34 cellular contexts compared by ENCODE assay signal in genomic region chr3:70532806-70533205, GRCh38.
"Had no signal": no experiment of that assay in that cellular context is flagged by ENCODE, and none has a peak within 500 bp of the region (broad histone marks: within the 10 kb centered on the region; RNA-seq: fewer than 3 reads in every experiment).

No MANE protein-coding gene starts in this region.

- H3K27ac Mint-ChIP-seq: activated CD4-positive, alpha-beta memory T cell treated with anti-CD3 and anti-CD28 coated beads, Interleukin-2, amount 10 ng/mL, durations not matched to agents 7 days and 5 days; activated CD8-positive, alpha-beta memory T cell treated with anti-CD3 and anti-CD28 coated beads, Interleukin-2, amount 10 ng/mL, durations not matched to agents 7 days and 5 days; activated naive CD8-positive, alpha-beta T cell treated with anti-CD3 and anti-CD28 coated beads for 36 hours; activated T-helper 17 cell treated with anti-CD3 and anti-CD28 coated beads, Interleukin-2, amount 50 U/mL, for 72 hours had no signal

- H3K4me3 ChIP-seq: cardiac muscle cell, PC-9 had no signal

- FAIRE-seq: RCC 7860 had no signal

- H3K27ac ChIP-seq: cardiac muscle cell, KMS-11, PC-9, VCaP had no signal

- H3K4me3 Mint-ChIP-seq: activated CD4-positive, alpha-beta memory T cell treated with anti-CD3 and anti-CD28 coated beads, Interleukin-2, amount 10 ng/mL, durations not matched to agents 7 days and 5 days; activated CD8-positive, alpha-beta memory T cell treated with anti-CD3 and anti-CD28 coated beads, Interleukin-2, amount 10 ng/mL, durations not matched to agents 7 days and 5 days; activated naive CD8-positive, alpha-beta T cell treated with anti-CD3 and anti-CD28 coated beads for 36 hours; activated T-helper 17 cell treated with anti-CD3 and anti-CD28 coated beads, Interleukin-2, amount 50 U/mL, for 72 hours; central memory CD8-positive, alpha-beta T cell had no signal

- H2AFZ ChIP-seq: PC-9 had no signal

- H3K27me3 ChIP-seq: cardiac muscle cell had no signal

- H3K4me1 Mint-ChIP-seq: activated CD4-positive, alpha-beta memory T cell treated with anti-CD3 and anti-CD28 coated beads, Interleukin-2, amount 10 ng/mL, durations not matched to agents 7 days and 5 days; activated CD8-positive, alpha-beta memory T cell treated with anti-CD3 and anti-CD28 coated beads, Interleukin-2, amount 10 ng/mL, durations not matched to agents 7 days and 5 days; activated naive CD8-positive, alpha-beta T cell treated with anti-CD3 and anti-CD28 coated beads for 36 hours; activated T-helper 17 cell treated with anti-CD3 and anti-CD28 coated beads, Interleukin-2, amount 50 U/mL, for 72 hours; central memory CD8-positive, alpha-beta T cell had no signal

- H3K36me3 Mint-ChIP-seq: activated CD8-positive, alpha-beta memory T cell treated with anti-CD3 and anti-CD28 coated beads, Interleukin-2, amount 10 ng/mL, durations not matched to agents 7 days and 5 days; activated naive CD8-positive, alpha-beta T cell treated with anti-CD3 and anti-CD28 coated beads for 36 hours had no signal

- DNase-seq: activated CD4-positive, alpha-beta memory T cell treated with anti-CD3 and anti-CD28 coated beads, Interleukin-2, amount 10 ng/mL, durations not matched to agents 7 days and 5 days; activated CD4-positive, alpha-beta T cell treated with anti-CD3 and anti-CD28 coated beads for 1 hour; activated CD4-positive, alpha-beta T cell treated with anti-CD3 and anti-CD28 coated beads for 48 hours; activated CD4-positive, CD25-positive, alpha-beta regulatory T cell; activated CD8-positive, alpha-beta memory T cell treated with anti-CD3 and anti-CD28 coated beads for 24 hours; activated CD8-positive, alpha-beta memory T cell treated with anti-CD3 and anti-CD28 coated beads, Interleukin-2, amount 10 ng/mL, durations not matched to agents 7 days and 5 days; activated CD8-positive, alpha-beta memory T cell treated with anti-CD3 and anti-CD28 coated beads, Interleukin-2, amount 50 U/mL, for 48 hours; activated effector memory CD4-positive, alpha-beta T cell treated with anti-CD3 and anti-CD28 coated beads, Interleukin-2, amount 50 U/mL, for 16 hours; activated naive CD4-positive, alpha-beta T cell; activated naive CD4-positive, alpha-beta T cell treated with anti-CD3 and anti-CD28 coated beads, Interleukin-2, amount 50 U/mL, for 16 hours; activated naive CD8-positive, alpha-beta T cell treated with anti-CD3 and anti-CD28 coated beads for 36 hours; activated T-cell treated with anti-CD3 and anti-CD28 coated beads, Interleukin-2, amount 50 U/mL, for 48 hours; amniotic stem cell; aorta; MM.1S; MV-4-11; NCI-H1092; NCI-H1436 treated with DMSO at 0.1 percent for 48 hours; NCI-H1694 treated with DMSO at 0.1 percent for 48 hours; NCI-H2029; NCI-H345; NCI-H524 treated with DMSO at 0.1 percent for 48 hours; PC-9; Right ventricle myocardium superior; SW 1271; T-helper 1 cell; T-helper 2 cell; T-helper 9 cell had no signal

- H3K4me2 ChIP-seq: KMS-11, PC-9 had no signal

- H3K36me3 ChIP-seq: cardiac muscle cell had no signal

- H3K9ac ChIP-seq: KMS-11 had no signal

- H3K9me3 Mint-ChIP-seq: activated CD4-positive, alpha-beta memory T cell treated with anti-CD3 and anti-CD28 coated beads, Interleukin-2, amount 10 ng/mL, durations not matched to agents 7 days and 5 days; activated naive CD8-positive, alpha-beta T cell treated with anti-CD3 and anti-CD28 coated beads for 36 hours; activated T-helper 17 cell treated with anti-CD3 and anti-CD28 coated beads, Interleukin-2, amount 50 U/mL, for 72 hours; central memory CD8-positive, alpha-beta T cell had no signal
